ENCODE assay signal across 10 cellular contexts in the genomic region with DNA sequence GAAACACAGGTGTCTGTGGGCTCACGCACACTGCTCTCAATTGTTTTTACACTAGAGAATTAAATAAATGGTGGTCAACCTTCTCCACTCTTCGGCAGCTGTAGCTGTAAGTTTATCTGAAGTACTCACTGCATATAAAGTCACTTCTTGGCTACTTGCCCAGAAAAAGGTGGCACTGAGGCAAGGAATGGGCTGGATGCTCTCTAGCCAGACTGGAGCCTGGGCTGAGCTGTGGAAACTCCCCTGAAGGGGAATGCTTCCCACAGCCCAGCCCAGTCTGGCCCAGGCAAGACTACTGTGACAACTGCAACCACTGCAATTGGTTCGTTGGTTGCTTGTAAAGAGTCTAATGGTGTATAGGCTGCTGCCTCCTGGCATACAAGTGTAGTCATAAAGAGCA. TPM values are rescaled to one million over a fixed set of nuclear protein-coding genes. Genes with fewer than 3 reads are reported as not detected.
DNase-seq lines count a peak whose midpoint lies in the region; ATAC-seq and TF ChIP-seq lines count a peak whose summit lies in the region.
"Had no signal": no experiment of that assay in that cellular context is flagged by ENCODE, and none has a peak within 500 bp of the region (broad histone marks: within the 10 kb centered on the region; RNA-seq: fewer than 3 reads in every experiment).

No MANE protein-coding gene starts in this region.

- no peak for TF ChIP-seq EP300 in esophagus muscularis mucosa (IDR thresholded peaks at IDR 0.05)

- H3K4me3 ChIP-seq in HCT116 (replicated peaks in 1 of 2; ENCODE audit: low read depth in 1 of 2, low read length in 2 of 2) (no peak overlapping the region), fibroblast of lung (replicated peaks in 1 of 4; ENCODE audit: control extremely low read depth in 1 of 4, insufficient read depth in 1 of 4, low read depth in 3 of 4, low read length in 4 of 4) (no peak overlapping the region), gastrocnemius medialis (no peak overlapping the region), esophagus muscularis mucosa (no peak overlapping the region), OCI-LY7 (ENCODE audit: low read depth, low read length, poor library complexity, severe bottlenecking) (no peak overlapping the region)

- H3K9me2 ChIP-seq in HCT116 (ENCODE audit: insufficient read depth) (no peaks in the 10 kb centered on the region), OCI-LY7 (ENCODE audit: insufficient read depth, low read length) (no peaks in the 10 kb centered on the region)

- ATAC-seq in HCT116 (0 out of 2 replicates have a peak, but pooled peaks have one; percentile 20), gastrocnemius medialis (peak; percentile 83 to 96)

- in situ Hi-C loops in gastrocnemius medialis (cut with MboI; ENCODE audit: low sequenced_read_pairs in 4 of 4), result no loop called here

- no peaks in the 10 kb centered on the region for H3K4me1 ChIP-seq in HCT116 (ENCODE audit: control insufficient read depth in 1 of 2, insufficient read depth in 2 of 2, low read length in 2 of 2)
- peaks cover 5% of the 10 kb centered on the region for H3K4me1 ChIP-seq in fibroblast of lung (ENCODE audit: control insufficient read depth, extremely low read depth, insufficient read depth, low read length)
- peaks cover 28 to 34% of the 10 kb centered on the region in 2 donors for H3K4me1 ChIP-seq in gastrocnemius medialis
- peaks cover 6 to 17% (median 10%) of the 10 kb centered on the region in 4 donors for H3K4me1 ChIP-seq in esophagus muscularis mucosa
- no peaks in the 10 kb centered on the region for H3K4me1 ChIP-seq in OCI-LY7 (ENCODE audit: insufficient read depth, low read length, poor library complexity, severe bottlenecking)

- no peak overlapping the region for H2AFZ ChIP-seq in HCT116 (ENCODE audit: low read depth, low read length, poor library complexity, severe bottlenecking)
- no peak overlapping the region for H2AFZ ChIP-seq in fibroblast of lung (ENCODE audit: low read length)
- no peak overlapping the region for H2AFZ ChIP-seq in OCI-LY7 (ENCODE audit: low read length)

- H3K9me3 ChIP-seq in HCT116 (ENCODE audit: control insufficient read depth in 1 of 2, insufficient read depth in 1 of 2, low read depth in 1 of 2, low read length in 2 of 2) (no peaks in the 10 kb centered on the region), fibroblast of lung (ENCODE audit: control insufficient read depth, insufficient read depth, low read depth, low read length) (no peaks in the 10 kb centered on the region), gastrocnemius medialis (no peaks in the 10 kb centered on the region), esophagus muscularis mucosa (no peaks in the 10 kb centered on the region), OCI-LY7 (ENCODE audit: low read length) (no peaks in the 10 kb centered on the region)

- BruUV-seq in HCT116 (replicated peaks; lab: Mats Ljungman, UMichigan) (no TSS peak), OCI-LY7 (replicated peaks; lab: Mats Ljungman, UMichigan) (no TSS peak)

- TF ChIP-seq RAD21 in HCT116 (IDR thresholded peaks at IDR 0.05; ENCODE audit: low read depth), result no peak

- TF ChIP-seq POLR2A in HCT116 (IDR thresholded peaks at IDR 0.05; ENCODE audit: borderline replicate concordance, extremely low read depth, insufficient read depth, insufficient read length) (no peak), gastrocnemius medialis (IDR thresholded peaks at IDR 0.05) (no peak), esophagus muscularis mucosa (IDR thresholded peaks at IDR 0.05; ENCODE audit: low read depth) (no peak)

- WGBS in esophagus muscularis mucosa, result 61% methylated on average over 3 of the region's 3 CpGs

- CTCF ChIA-PET in HCT116 (lab: Charles Lee), result no interaction called here
- CTCF ChIA-PET in OCI-LY7 (lab: Charles Lee; ENCODE audit: unreplicated experiment), result no interaction called here

- peaks cover 12 to 34% of the 10 kb centered on the region in 2 experiments for H3K36me3 ChIP-seq in HCT116 (ENCODE audit: control insufficient read depth in 1 of 2, insufficient read depth in 2 of 2, low read length in 2 of 2)
- peaks cover 13% of the 10 kb centered on the region for H3K36me3 ChIP-seq in fibroblast of lung (ENCODE audit: control insufficient read depth, insufficient read depth, low read length)
- H3K36me3 ChIP-seq in gastrocnemius medialis, result peaks cover 0 to 49% of the 10 kb centered on the region in 2 donors
- H3K36me3 ChIP-seq in esophagus muscularis mucosa, result peaks cover 27 to 70% (median 56%) of the 10 kb centered on the region in 4 donors
- peaks cover 84% of the 10 kb centered on the region for H3K36me3 ChIP-seq in OCI-LY7 (ENCODE audit: insufficient read depth, low read length)

- intact Hi-C loops in HCT116 (cut with micrococcal nuclease) (no loop called here), gastrocnemius medialis (cut with DNase I; ENCODE audit: low total_unique reads) (no loop called here), esophagus muscularis mucosa (cut with DNase I) (no loop called here), OCI-LY7 (cut with micrococcal nuclease; ENCODE audit: unreplicated experiment) (no loop called here)

- H3K27ac ChIP-seq in HCT116 (ENCODE audit: low read depth, low read length), result no peak overlapping the region
- H3K27ac ChIP-seq in fibroblast of lung (ENCODE audit: insufficient read depth, low read length), result no peak overlapping the region
- peak overlapping the region; percentile 13 to 75 (median 52) for H3K27ac ChIP-seq in gastrocnemius medialis
- no peak overlapping the region for H3K27ac ChIP-seq in esophagus muscularis mucosa (replicated peaks in 1 of 4)
- no peak overlapping the region for H3K27ac ChIP-seq in OCI-LY7 (ENCODE audit: low read depth, low read length, poor library complexity, severe bottlenecking)

- DNase-seq in HCT116 (ENCODE audit: low read depth, low spot score) (no peak), NCI-H345 (lab: John Stamatoyannopoulos, UW) (peak; percentile 53), fibroblast of lung (ENCODE audit: low read depth in 2 of 2) (peak; percentile 39 to 74), gastrocnemius medialis (peak; percentile 43 to 82), SHP77 treated with DMSO at 0.1 percent for 48 hours (lab: John Stamatoyannopoulos, UW) (no peak), esophagus muscularis mucosa (ENCODE audit: extremely low spot score) (no peak), OCI-LY7 (ENCODE audit: low spot score) (no peak), GOT3 (lab: John Stamatoyannopoulos, UW) (no peak)
- DNase-seq: stimulated activated CD4-positive, alpha-beta T cell treated with anti-CD3 and anti-CD28 coated beads, Interleukin-1b, Interleukin-23, amount 100 ng/mL, for 48 hours had no signal

- H4K20me1 ChIP-seq in HCT116 (ENCODE audit: insufficient read depth) (no peaks in the 10 kb centered on the region), fibroblast of lung (ENCODE audit: control insufficient read depth, extremely low read depth, insufficient read depth, low read length) (no peaks in the 10 kb centered on the region), OCI-LY7 (ENCODE audit: insufficient read depth, low read length) (no peaks in the 10 kb centered on the region)

- TF ChIP-seq CTCF in HCT116 (IDR thresholded peaks at IDR 0.05 in 2 of 3, conservative IDR thresholded peaks at IDR 0.05 in 1 of 3; ENCODE audit: borderline replicate concordance in 1 of 3, insufficient read depth in 1 of 3, low read depth in 2 of 3, low read length in 2 of 3) (no peak), fibroblast of lung (conservative IDR thresholded peaks at IDR 0.05 in 1 of 2, IDR thresholded peaks at IDR 0.05 in 1 of 2; ENCODE audit: low read depth in 1 of 2, low read length in 2 of 2) (no peak), gastrocnemius medialis (IDR thresholded peaks at IDR 0.05 in 4 of 5, conservative IDR thresholded peaks at IDR 0.05 in 1 of 5) (no peak), esophagus muscularis mucosa (IDR thresholded peaks at IDR 0.05) (no peak), OCI-LY7 (conservative IDR thresholded peaks at IDR 0.05; ENCODE audit: low read length) (no peak)

- H3K27me3 ChIP-seq in HCT116 (ENCODE audit: insufficient read depth, low read length), result no peaks in the 10 kb centered on the region
- H3K27me3 ChIP-seq in fibroblast of lung (ENCODE audit: control insufficient read depth, insufficient read depth, low read length), result no peaks in the 10 kb centered on the region
- no peaks in the 10 kb centered on the region for H3K27me3 ChIP-seq in gastrocnemius medialis
- no peaks in the 10 kb centered on the region for H3K27me3 ChIP-seq in esophagus muscularis mucosa

- H3K9ac ChIP-seq in HCT116 (ENCODE audit: low read length) (no peak overlapping the region), fibroblast of lung (ENCODE audit: insufficient read depth, low read length) (no peak overlapping the region)

- H3K79me2 ChIP-seq in HCT116 (ENCODE audit: insufficient read depth, low read length) (no peaks in the 10 kb centered on the region), fibroblast of lung (ENCODE audit: control insufficient read depth, insufficient read depth, low read length) (no peaks in the 10 kb centered on the region), OCI-LY7 (ENCODE audit: insufficient read depth, low read depth, low read length) (no peaks in the 10 kb centered on the region)

- H3K4me2 ChIP-seq in HCT116 (ENCODE audit: low read length) (no peak overlapping the region), fibroblast of lung (ENCODE audit: extremely low read depth, insufficient read depth, low read length) (no peak overlapping the region), OCI-LY7 (ENCODE audit: low read length) (no peak overlapping the region)

- RAD21 ChIA-PET in HCT116 (lab: Charles Lee; ENCODE audit: low non-redundant PET in 1 of 2, low total read pairs in 2 of 2, uncharacterized antibody in 2 of 2, unreplicated experiment in 2 of 2), result no interaction called here

- POLR2A ChIA-PET in HCT116 (lab: Charles Lee), result no interaction called here
- POLR2A ChIA-PET in OCI-LY7 (lab: Charles Lee), result interaction anchor here (1.1 kb wide), 1 partner anchor 13 kb away, joined by 4 read pairs; no protein-coding TSS in a partner anchor

RNA-seq across cellular contexts. Expression of gene LEAP2, which starts 4.5 kb away (rescaled TPM):
- 1.2 TPM for total RNA-seq in HCT116 (2021; ENCODE audit: unreplicated experiment)
- polyA plus RNA-seq in HCT116 (2012), result 0.75 and 0.77 TPM in 2 replicates
- 0.26 and 0.33 TPM in 2 replicates for total RNA-seq in fibroblast of lung
- polyA plus RNA-seq in fibroblast of lung, result 0.30 and 0.50 TPM in 2 replicates
- 0.24 and 0.29 TPM in 2 replicates for polyA plus RNA-seq in fibroblast of lung (2012)
- not detected in 2 replicates for polyA minus RNA-seq in fibroblast of lung (ENCODE audit: low replicate concordance)
- 1 to 10 TPM in 2 of 4 donors, under 1 TPM in 2; 0.52 to 3.3 (median 0.88) TPM for total RNA-seq in gastrocnemius medialis
- 1 to 10 TPM in 1 of 4 donors, under 1 TPM in 2, not detected in 1; 0.23 to 1.2 (median 0.26) TPM for total RNA-seq in esophagus muscularis mucosa
- total RNA-seq in OCI-LY7 (2014; rRNA removed; shearing (Covaris generic)), result 4.4 TPM in 2 replicates
- total RNA-seq in OCI-LY7 (2022), result 5.4 and 5.6 TPM in 2 replicates

RNA-seq across cellular contexts. Expression of gene UQCRQ, which starts 11.5 kb away (rescaled TPM):
- total RNA-seq in HCT116 (2021; ENCODE audit: unreplicated experiment) (528 TPM), fibroblast of lung (112 and 113 TPM in 2 replicates), gastrocnemius medialis (100 to 1,000 TPM; 273 to 566 (median 326) TPM), esophagus muscularis mucosa (100 to 1,000 TPM; 113 to 184 (median 126) TPM), OCI-LY7 (2022) (274 and 310 TPM in 2 replicates)
- 276 and 358 TPM in 2 replicates for polyA plus RNA-seq in HCT116 (2012)
- polyA plus RNA-seq in fibroblast of lung, result 157 and 200 TPM in 2 replicates
- 571 and 577 TPM in 2 replicates for polyA plus RNA-seq in fibroblast of lung (2012)
- 28.9 and 46.4 TPM in 2 replicates for polyA minus RNA-seq in fibroblast of lung (ENCODE audit: low replicate concordance)
- total RNA-seq in OCI-LY7 (2014; rRNA removed; shearing (Covaris generic)), result 140 and 158 TPM in 2 replicates

RNA-seq across cellular contexts. Expression of gene GDF9, which starts 11.7 kb away (rescaled TPM):
- total RNA-seq in HCT116 (2021; ENCODE audit: unreplicated experiment) (0.49 TPM), fibroblast of lung (under 0.01 and 0.17 TPM in 2 replicates), gastrocnemius medialis (1 to 10 TPM in 1 of 4 donors, under 1 TPM in 2, not detected in 1; 0.13 to 2.5 (median 0.46) TPM), esophagus muscularis mucosa (1 to 10 TPM in 1 of 4 donors, under 1 TPM in 2, not detected in 1; under 0.01 to 1.4 (median 0.23) TPM), OCI-LY7 (2022) (1.7 and 2.2 TPM in 2 replicates)
- 0.24 and 0.36 TPM in 2 replicates for polyA plus RNA-seq in HCT116 (2012)
- polyA plus RNA-seq in fibroblast of lung, result 0.07 and 0.11 TPM in 2 replicates
- polyA plus RNA-seq in fibroblast of lung (2012), result 0.05 TPM in 1 of 2 replicates, not detected in the other
- polyA minus RNA-seq in fibroblast of lung (ENCODE audit: low replicate concordance), result not detected in 2 replicates
- total RNA-seq in OCI-LY7 (2014; rRNA removed; shearing (Covaris generic)), result 0.44 and 0.66 TPM in 2 replicates
- polyA plus RNA-seq: IgD-negative memory B cell had no signal

RNA-seq across cellular contexts. Expression of gene SHROOM1, which starts 47.5 kb away (rescaled TPM):
- total RNA-seq in HCT116 (2021; ENCODE audit: unreplicated experiment), result 9.5 TPM
- polyA plus RNA-seq in HCT116 (2012), result 5.0 and 5.6 TPM in 2 replicates
- total RNA-seq in fibroblast of lung, result 4.1 and 6.1 TPM in 2 replicates
- polyA plus RNA-seq in fibroblast of lung, result 2.9 and 6.2 TPM in 2 replicates
- 5.4 and 6.7 TPM in 2 replicates for polyA plus RNA-seq in fibroblast of lung (2012)
- 4.2 and 6.3 TPM in 2 replicates for polyA minus RNA-seq in fibroblast of lung (ENCODE audit: low replicate concordance)
- total RNA-seq in gastrocnemius medialis, result 1 to 10 TPM in 3 of 4 donors, under 1 TPM in 1; 0.61 to 6.0 (median 2.0) TPM
- total RNA-seq in esophagus muscularis mucosa, result 10 to 100 TPM in 3 of 4 donors, 1 to 10 TPM in 1; 4.5 to 21.2 (median 13.1) TPM
- total RNA-seq in OCI-LY7 (2014; rRNA removed; shearing (Covaris generic)), result 0.36 and 0.60 TPM in 2 replicates
- 1.8 and 2.4 TPM in 2 replicates for total RNA-seq in OCI-LY7 (2022)

Comparison
In these comparisons a context has a peak if more than half of its experiments do, and no peak if none do; other contexts are left out.
1. DNase-seq: peak in NCI-H345 (single experiment), fibroblast of lung (2 of 2) and gastrocnemius medialis (2 of 2); none in HCT116 (single experiment), SHP77 treated with DMSO at 0.1 percent for 48 hours (single experiment), esophagus muscularis mucosa (single experiment), OCI-LY7 (single experiment) and GOT3 (single experiment).
2. H3K27ac ChIP-seq: peak in gastrocnemius medialis (4 of 4); none in HCT116 (single experiment), fibroblast of lung (single experiment), esophagus muscularis mucosa (0 of 4) and OCI-LY7 (single experiment).